In genomic region chr7:92423646-92424045, GRCh38 we compare ENCODE assay signal across 1 cellular context.
A peak's percentile ranks its signal among the peaks of the same experiment; 100 is the strongest.
TF ChIP-seq lines count a peak whose summit lies in the region.

No MANE protein-coding gene starts in this region.

TF ChIP-seq in GM12878, 131 proteins besides CTCF, POLR2A, EP300 and RAD21:
- TF ChIP-seq IRF5 (IDR thresholded peaks at IDR 0.05; ENCODE audit: borderline replicate concordance), result 0 out of 2 replicates have a peak, but pooled peaks have one; percentile 32
- no peak for TF ChIP-seq SMAD1 (IDR thresholded peaks at IDR 0.05; ENCODE audit: low read depth, partially characterized antibody)
- peak; percentile 64; the same call in 1 of the 2 replicates for TF ChIP-seq NFIC (IDR thresholded peaks at IDR 0.05; ENCODE audit: low read depth, low read length)
- no peak for TF ChIP-seq CEBPZ (IDR thresholded peaks at IDR 0.05; ENCODE audit: low read depth, low read length)
- TF ChIP-seq HDGF (IDR thresholded peaks at IDR 0.05), result peak; percentile 88
- no peak for TF ChIP-seq HCFC1 (IDR thresholded peaks at IDR 0.05; ENCODE audit: low read length)
- peak; percentile 14 for TF ChIP-seq NR2C2 (IDR thresholded peaks at IDR 0.05; ENCODE audit: borderline replicate concordance, control insufficient read depth, insufficient read length, low read depth)
- TF ChIP-seq KDM1A (IDR thresholded peaks at IDR 0.05; ENCODE audit: borderline replicate concordance), result no peak
- TF ChIP-seq BMI1 (IDR thresholded peaks at IDR 0.05; ENCODE audit: borderline replicate concordance), result no peak
- no peak for TF ChIP-seq HDAC6 (IDR thresholded peaks at IDR 0.05; ENCODE audit: unreplicated experiment)
- TF ChIP-seq, protein P1, sequence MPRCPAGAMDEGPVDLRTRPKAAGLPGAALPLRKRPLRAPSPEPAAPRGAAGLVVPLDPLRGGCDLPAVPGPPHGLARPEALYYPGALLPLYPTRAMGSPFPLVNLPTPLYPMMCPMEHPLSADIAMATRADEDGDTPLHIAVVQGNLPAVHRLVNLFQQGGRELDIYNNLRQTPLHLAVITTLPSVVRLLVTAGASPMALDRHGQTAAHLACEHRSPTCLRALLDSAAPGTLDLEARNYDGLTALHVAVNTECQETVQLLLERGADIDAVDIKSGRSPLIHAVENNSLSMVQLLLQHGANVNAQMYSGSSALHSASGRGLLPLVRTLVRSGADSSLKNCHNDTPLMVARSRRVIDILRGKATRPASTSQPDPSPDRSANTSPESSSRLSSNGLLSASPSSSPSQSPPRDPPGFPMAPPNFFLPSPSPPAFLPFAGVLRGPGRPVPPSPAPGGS (IDR thresholded peaks at IDR 0.05; ENCODE audit: borderline replicate concordance, insufficient read depth, low read depth, low read length, poor library complexity, severe bottlenecking), result peak; percentile 98
